ENCODE assay signal across 20 cellular contexts in genomic region chr14:32813401-32813800, GRCh38.
"Had no signal": no experiment of that assay in that cellular context is flagged by ENCODE, and none has a peak within 500 bp of the region (broad histone marks: within the 10 kb centered on the region; RNA-seq: fewer than 3 reads in every experiment).

No MANE protein-coding gene starts in this region.

- DNase-seq: activated CD4-positive, alpha-beta memory T cell treated with anti-CD3 and anti-CD28 coated beads for 36 hours; activated CD8-positive, alpha-beta memory T cell treated with anti-CD3 and anti-CD28 coated beads, Interleukin-2, amount 10 ng/mL, durations not matched to agents 7 days and 5 days; activated naive CD4-positive, alpha-beta T cell treated with anti-CD3 and anti-CD28 coated beads for 36 hours; activated naive CD8-positive, alpha-beta T cell treated with anti-CD3 and anti-CD28 coated beads, Interleukin-2, amount 50 U/mL, for 24 hours; activated T-cell treated with anti-CD3 and anti-CD28 coated beads, Interleukin-2, amount 50 U/mL, for 1 hour; colonic mucosa; hippocampal formation; naive thymus-derived CD8-positive, alpha-beta T cell; stimulated activated CD4-positive, alpha-beta T cell treated with anti-CD3 and anti-CD28 coated beads, Interleukin-12 subunit alpha, Interleukin-12 subunit beta, amount 100 ng/mL, for 4 hours; stimulated activated CD4-positive, alpha-beta T cell treated with anti-CD3 and anti-CD28 coated beads, Interleukin-2, amount 100 ng/mL, for 24 hours; stomach; T-cell; T-helper 9 cell had no signal

- H3K27me3 ChIP-seq: ascending aorta, colonic mucosa, neutrophil, stomach had no signal

- H3K9ac ChIP-seq: parathyroid adenoma had no signal

- H3K9me3 ChIP-seq: ascending aorta, colonic mucosa, neutrophil, stomach had no signal

- H3K4me1 Mint-ChIP-seq: activated CD8-positive, alpha-beta memory T cell treated with anti-CD3 and anti-CD28 coated beads, Interleukin-2, amount 10 ng/mL, durations not matched to agents 7 days and 5 days; activated naive CD8-positive, alpha-beta T cell treated with anti-CD3 and anti-CD28 coated beads, Interleukin-2, amount 50 U/mL, for 24 hours; memory B cell; naive thymus-derived CD8-positive, alpha-beta T cell; T-cell had no signal

- H3K27ac Mint-ChIP-seq: activated CD4-positive, alpha-beta memory T cell treated with anti-CD3 and anti-CD28 coated beads for 36 hours; activated CD8-positive, alpha-beta memory T cell treated with anti-CD3 and anti-CD28 coated beads, Interleukin-2, amount 10 ng/mL, durations not matched to agents 7 days and 5 days; activated naive CD4-positive, alpha-beta T cell treated with anti-CD3 and anti-CD28 coated beads for 36 hours; activated naive CD8-positive, alpha-beta T cell treated with anti-CD3 and anti-CD28 coated beads, Interleukin-2, amount 50 U/mL, for 24 hours; activated T-helper 2 cell treated with anti-CD3 and anti-CD28 coated beads, Interferon-gamma antibody, Interleukin-2, Interleukin-4, amounts not matched to agents 10 μg/mL and 5 μg/mL and 100 μg/mL, durations not matched to agents 14 hours and 24 hours and 36 hours; memory B cell; naive thymus-derived CD8-positive, alpha-beta T cell; T-cell had no signal

- H3K4me3 Mint-ChIP-seq: activated CD4-positive, alpha-beta memory T cell treated with anti-CD3 and anti-CD28 coated beads for 36 hours; activated CD8-positive, alpha-beta memory T cell treated with anti-CD3 and anti-CD28 coated beads, Interleukin-2, amount 10 ng/mL, durations not matched to agents 7 days and 5 days; activated naive CD4-positive, alpha-beta T cell treated with anti-CD3 and anti-CD28 coated beads for 36 hours; activated naive CD8-positive, alpha-beta T cell treated with anti-CD3 and anti-CD28 coated beads, Interleukin-2, amount 50 U/mL, for 24 hours; memory B cell; naive thymus-derived CD8-positive, alpha-beta T cell; T-cell had no signal

- H3K4me1 ChIP-seq: colonic mucosa, parathyroid adenoma had no signal

- H3K27ac ChIP-seq: ascending aorta, colonic mucosa, neutrophil, parathyroid adenoma, stomach, VCaP had no signal

- ATAC-seq: activated CD8-positive, alpha-beta memory T cell treated with anti-CD3 and anti-CD28 coated beads, Interleukin-2, amount 10 ng/mL, durations not matched to agents 7 days and 5 days; activated naive CD8-positive, alpha-beta T cell treated with anti-CD3 and anti-CD28 coated beads, Interleukin-2, amount 50 U/mL, for 24 hours; naive thymus-derived CD8-positive, alpha-beta T cell; T-cell had no signal

- H3K36me3 ChIP-seq: ascending aorta, colonic mucosa, neutrophil, stomach had no signal

- H3K4me3 ChIP-seq: ascending aorta, colonic mucosa, stomach had no signal

- FAIRE-seq: islet of Langerhans had no signal

- H3K9me3 Mint-ChIP-seq: activated CD4-positive, alpha-beta memory T cell treated with anti-CD3 and anti-CD28 coated beads for 36 hours; activated naive CD4-positive, alpha-beta T cell treated with anti-CD3 and anti-CD28 coated beads for 36 hours; activated naive CD8-positive, alpha-beta T cell treated with anti-CD3 and anti-CD28 coated beads, Interleukin-2, amount 50 U/mL, for 24 hours; memory B cell had no signal

- H3K36me3 Mint-ChIP-seq: activated CD4-positive, alpha-beta memory T cell treated with anti-CD3 and anti-CD28 coated beads for 36 hours; activated CD8-positive, alpha-beta memory T cell treated with anti-CD3 and anti-CD28 coated beads, Interleukin-2, amount 10 ng/mL, durations not matched to agents 7 days and 5 days; memory B cell; naive thymus-derived CD8-positive, alpha-beta T cell; T-cell had no signal

- H3K27me3 Mint-ChIP-seq: activated CD4-positive, alpha-beta memory T cell treated with anti-CD3 and anti-CD28 coated beads for 36 hours; activated CD8-positive, alpha-beta memory T cell treated with anti-CD3 and anti-CD28 coated beads, Interleukin-2, amount 10 ng/mL, durations not matched to agents 7 days and 5 days; activated naive CD8-positive, alpha-beta T cell treated with anti-CD3 and anti-CD28 coated beads, Interleukin-2, amount 50 U/mL, for 24 hours; memory B cell; naive thymus-derived CD8-positive, alpha-beta T cell; T-cell had no signal

- H3K79me2 ChIP-seq: parathyroid adenoma had no signal

- H2AFZ ChIP-seq: parathyroid adenoma had no signal
